ENCODE assay signal across 13 cellular contexts in genomic region chr20:14717124-14718004, GRCh38.
DNase-seq lines count a peak whose midpoint lies in the region; ATAC-seq, FAIRE-seq and TF ChIP-seq lines count a peak whose summit lies in the region.
"Had no signal": no experiment of that assay in that cellular context is flagged by ENCODE, and none has a peak within 500 bp of the region (broad histone marks: within the 10 kb centered on the region; RNA-seq: fewer than 3 reads in every experiment).

No MANE protein-coding gene starts in this region.

- no peaks in the 10 kb centered on the region for H3K4me1 ChIP-seq in OCI-LY7 (ENCODE audit: insufficient read depth, low read length, poor library complexity, severe bottlenecking)

- H3K9me3 Mint-ChIP-seq in type B pancreatic cell = peaks cover 11% of the 10 kb centered on the region

- intact Hi-C loops in OCI-LY7 (cut with micrococcal nuclease; ENCODE audit: unreplicated experiment) = no loop called here

- no peak overlapping the region for H2AFZ ChIP-seq in OCI-LY7 (ENCODE audit: low read length)

- peak overlapping the region; percentile 2 for H3K27ac Mint-ChIP-seq in type B pancreatic cell

- CTCF ChIA-PET in OCI-LY7 (lab: Charles Lee; ENCODE audit: unreplicated experiment) = no interaction called here

- H4K20me1 ChIP-seq in OCI-LY7 (ENCODE audit: insufficient read depth, low read length) = no peaks in the 10 kb centered on the region

- H3K4me3 Mint-ChIP-seq in type B pancreatic cell = peak overlapping the region; percentile 1

- H3K36me3 Mint-ChIP-seq in type B pancreatic cell = peaks cover 11% of the 10 kb centered on the region

- no peaks in the 10 kb centered on the region for H3K79me2 ChIP-seq in OCI-LY7 (ENCODE audit: insufficient read depth, low read depth, low read length)

- no peaks in the 10 kb centered on the region for H3K36me3 ChIP-seq in OCI-LY7 (ENCODE audit: insufficient read depth, low read length)
- H3K36me3 ChIP-seq: neutrophil had no signal

- FAIRE-seq in RCC 7860 (lab: Jason Lieb, UNC) (peak; percentile 82), frontal cortex (lab: Jason Lieb, UNC) (no peak)
- FAIRE-seq: G401.6, TTC549 had no signal

- H3K4me1 Mint-ChIP-seq in type B pancreatic cell (ENCODE audit: unreplicated experiment) = peaks cover 51% of the 10 kb centered on the region

- no peak overlapping the region for H3K4me3 ChIP-seq in OCI-LY7 (ENCODE audit: low read depth, low read length, poor library complexity, severe bottlenecking)

- ATAC-seq in GM19395 (IDR thresholded peaks at IDR 0.05; ENCODE audit: unreplicated experiment) = peak; percentile 76
- peak; percentile 80 for ATAC-seq in HG02973 (IDR thresholded peaks at IDR 0.05; ENCODE audit: unreplicated experiment)
- no peak for ATAC-seq in GM18502 (IDR thresholded peaks at IDR 0.05; ENCODE audit: poor library complexity, unreplicated experiment)

- no peak overlapping the region for H3K27ac ChIP-seq in OCI-LY7 (ENCODE audit: low read depth, low read length, poor library complexity, severe bottlenecking)
- H3K27ac ChIP-seq: neutrophil had no signal

- POLR2A ChIA-PET in OCI-LY7 (lab: Charles Lee) = no interaction called here

- no peaks in the 10 kb centered on the region for H3K27me3 Mint-ChIP-seq in type B pancreatic cell

- peak; percentile 5 for DNase-seq in RCC 7860 (ENCODE audit: low spot score)
- DNase-seq in type B pancreatic cell (ENCODE audit: extremely low spot score, unreplicated experiment) = no peak
- DNase-seq in OCI-LY7 (ENCODE audit: low spot score) = no peak
- no peak for DNase-seq in NCI-H446 treated with DMSO at 0.1 percent for 48 hours (lab: John Stamatoyannopoulos, UW)
- DNase-seq in frontal cortex (ENCODE audit: low spot score in 2 of 2) = no peak
- DNase-seq: NCI-H1092, trophoblast cell had no signal

- TF ChIP-seq CTCF in type B pancreatic cell (conservative IDR thresholded peaks at IDR 0.05) (no peak), OCI-LY7 (conservative IDR thresholded peaks at IDR 0.05; ENCODE audit: low read length) (no peak)

- H3K4me2 ChIP-seq in OCI-LY7 (ENCODE audit: low read length) = no peak overlapping the region

- H3K9me3 ChIP-seq in OCI-LY7 (ENCODE audit: low read length) = no peaks in the 10 kb centered on the region
- H3K9me3 ChIP-seq: neutrophil had no signal

- no TSS peak for BruUV-seq in OCI-LY7 (replicated peaks; lab: Mats Ljungman, UMichigan)

- H3K9me2 ChIP-seq in OCI-LY7 (ENCODE audit: insufficient read depth, low read length) = no peaks in the 10 kb centered on the region
